8 cellular contexts compared by ENCODE assay signal in genomic region chr1:1000357-1001056, GRCh38. TPM values are rescaled to one million over a fixed set of nuclear protein-coding genes. Genes with fewer than 3 reads are reported as not detected.
DNase-seq lines count a peak whose midpoint lies in the region; ATAC-seq lines count a peak whose summit lies in the region.

No MANE protein-coding gene starts in this region.

- no peaks in the 10 kb centered on the region for H3K36me3 Mint-ChIP-seq in activated T-helper 1 cell treated with anti-CD3 and anti-CD28 coated beads, Interleukin-12 subunit alpha, Interleukin-12 subunit beta, Interleukin-2, Interleukin-4 antibody, amounts not matched to agents 30 ng/mL and 10 ng/mL and 1 ng/mL, durations not matched to agents 14 hours and 24 hours and 36 hours (ENCODE audit: low read depth)
- peaks cover 0 to 4% (median 0%) of the 10 kb centered on the region in 3 donors for H3K36me3 Mint-ChIP-seq in naive thymus-derived CD8-positive, alpha-beta T cell

- no peaks in the 10 kb centered on the region for H3K9me3 ChIP-seq in stomach smooth muscle (ENCODE audit: control insufficient read depth in 2 of 2, low read length in 2 of 2)

- H3K4me3 ChIP-seq in stomach smooth muscle (ENCODE audit: low read length in 2 of 2) = peak overlapping the region; percentile 62 to 78

- H3K27ac Mint-ChIP-seq in activated T-helper 1 cell treated with anti-CD3 and anti-CD28 coated beads, Interleukin-12 subunit alpha, Interleukin-12 subunit beta, Interleukin-2, Interleukin-4 antibody, amounts not matched to agents 30 ng/mL and 10 ng/mL and 1 ng/mL, durations not matched to agents 14 hours and 24 hours and 36 hours = peak overlapping the region; percentile 78
- H3K27ac Mint-ChIP-seq in naive thymus-derived CD8-positive, alpha-beta T cell = peak overlapping the region in 8 of 10 donors; percentile 76 to 96 (median 91)

- POLR2A ChIA-PET in naive thymus-derived CD8-positive, alpha-beta T cell (lab: Charles Lee) = interaction anchor here (0.7 to 3.6 kb wide), 2 partner anchors 14 to 16 kb away, joined by 3 to 26 read pairs; partner anchors contain the start of gene ISG15

- H3K4me3 Mint-ChIP-seq in activated T-helper 1 cell treated with anti-CD3 and anti-CD28 coated beads, Interleukin-12 subunit alpha, Interleukin-12 subunit beta, Interleukin-2, Interleukin-4 antibody, amounts not matched to agents 30 ng/mL and 10 ng/mL and 1 ng/mL, durations not matched to agents 14 hours and 24 hours and 36 hours = peak overlapping the region; percentile 66
- H3K4me3 Mint-ChIP-seq in naive thymus-derived CD8-positive, alpha-beta T cell = peak overlapping the region; percentile 50 to 85 (median 76)

- ATAC-seq in GM21381 (IDR thresholded peaks at IDR 0.05; ENCODE audit: unreplicated experiment) = peak; percentile 22
- ATAC-seq in esophagus mucosa = peak; percentile 50
- ATAC-seq in naive thymus-derived CD8-positive, alpha-beta T cell = peak; percentile 20 to 58
- no peak for ATAC-seq in GM21717 (IDR thresholded peaks at IDR 0.05; ENCODE audit: unreplicated experiment)

- no peaks in the 10 kb centered on the region for H3K9me3 Mint-ChIP-seq in activated T-helper 1 cell treated with anti-CD3 and anti-CD28 coated beads, Interleukin-12 subunit alpha, Interleukin-12 subunit beta, Interleukin-2, Interleukin-4 antibody, amounts not matched to agents 30 ng/mL and 10 ng/mL and 1 ng/mL, durations not matched to agents 14 hours and 24 hours and 36 hours
- H3K9me3 Mint-ChIP-seq in naive thymus-derived CD8-positive, alpha-beta T cell = no peaks in the 10 kb centered on the region

- H3K36me3 ChIP-seq in stomach smooth muscle (ENCODE audit: control insufficient read depth in 2 of 2, insufficient read depth in 2 of 2, low read length in 2 of 2) = no peaks in the 10 kb centered on the region

- H3K4me1 Mint-ChIP-seq in activated T-helper 1 cell treated with anti-CD3 and anti-CD28 coated beads, Interleukin-12 subunit alpha, Interleukin-12 subunit beta, Interleukin-2, Interleukin-4 antibody, amounts not matched to agents 30 ng/mL and 10 ng/mL and 1 ng/mL, durations not matched to agents 14 hours and 24 hours and 36 hours (ENCODE audit: low read depth) = peaks cover 11% of the 10 kb centered on the region
- H3K4me1 Mint-ChIP-seq in naive thymus-derived CD8-positive, alpha-beta T cell = peaks cover 19 to 38% (median 24%) of the 10 kb centered on the region in 4 donors

- H3K27ac ChIP-seq in stomach smooth muscle (ENCODE audit: low read length) = peak overlapping the region; percentile 97

- H3K27me3 Mint-ChIP-seq in activated T-helper 1 cell treated with anti-CD3 and anti-CD28 coated beads, Interleukin-12 subunit alpha, Interleukin-12 subunit beta, Interleukin-2, Interleukin-4 antibody, amounts not matched to agents 30 ng/mL and 10 ng/mL and 1 ng/mL, durations not matched to agents 14 hours and 24 hours and 36 hours (ENCODE audit: insufficient read depth) = peaks cover 34% of the 10 kb centered on the region
- H3K27me3 Mint-ChIP-seq in naive thymus-derived CD8-positive, alpha-beta T cell = peaks cover 13 to 61% (median 26%) of the 10 kb centered on the region in 5 donors

- DNase-seq in AG20443 (ENCODE audit: low spot score) = peak; percentile 95
- DNase-seq in NCI-H510A treated with DMSO at 0.1 percent for 48 hours (lab: John Stamatoyannopoulos, UW) = peak; percentile 86
- peak; percentile 56 for DNase-seq in activated T-helper 1 cell treated with anti-CD3 and anti-CD28 coated beads, Interleukin-12 subunit alpha, Interleukin-12 subunit beta, Interleukin-2, Interleukin-4 antibody, amounts not matched to agents 30 ng/mL and 10 ng/mL and 1 ng/mL, durations not matched to agents 14 hours and 24 hours and 36 hours (ENCODE audit: low spot score)
- DNase-seq in naive thymus-derived CD8-positive, alpha-beta T cell = peak; percentile 64 to 88 (median 76)

- peak overlapping the region; percentile 79 to 88 for H3K9ac ChIP-seq in stomach smooth muscle (ENCODE audit: low read length in 2 of 2)

- intact Hi-C loops in activated T-helper 1 cell treated with anti-CD3 and anti-CD28 coated beads, Interleukin-12 subunit alpha, Interleukin-12 subunit beta, Interleukin-2, Interleukin-4 antibody, amounts not matched to agents 30 ng/mL and 10 ng/mL and 1 ng/mL, durations not matched to agents 14 hours and 24 hours and 36 hours (cut with micrococcal nuclease) = loop anchor here (1.0 to 2.0 kb wide), 3 partner anchors 13 to 116 kb away; partner anchors contain the start of genes C1orf159 and ISG15

- peaks cover 39% of the 10 kb centered on the region for H3K4me1 ChIP-seq in stomach smooth muscle (ENCODE audit: control insufficient read depth, insufficient read depth, low read length)

- peaks cover 2% of the 10 kb centered on the region in 2 donors for H3K27me3 ChIP-seq in stomach smooth muscle (ENCODE audit: control insufficient read depth in 1 of 2, insufficient read depth in 2 of 2, low read length in 2 of 2)

RNA-seq across cellular contexts. Expression of gene HES4, which starts 0.6 kb away (rescaled TPM):
- total RNA-seq in activated T-helper 1 cell treated with anti-CD3 and anti-CD28 coated beads, Interleukin-12 subunit alpha, Interleukin-12 subunit beta, Interleukin-2, Interleukin-4 antibody, amounts not matched to agents 30 ng/mL and 10 ng/mL and 1 ng/mL, durations not matched to agents 14 hours and 24 hours and 36 hours = 1.8 and 2.9 TPM in 2 replicates
- total RNA-seq in esophagus mucosa = 15.7 TPM
- not detected for total RNA-seq in naive thymus-derived CD8-positive, alpha-beta T cell
- polyA plus RNA-seq in naive thymus-derived CD8-positive, alpha-beta T cell = under 1 TPM in 1 of 3 donors, not detected in 2; 0.85 TPM

RNA-seq across cellular contexts. Expression of gene ISG15, which starts 12.8 kb away (rescaled TPM):
- 52.9 and 53.7 TPM in 2 replicates for total RNA-seq in activated T-helper 1 cell treated with anti-CD3 and anti-CD28 coated beads, Interleukin-12 subunit alpha, Interleukin-12 subunit beta, Interleukin-2, Interleukin-4 antibody, amounts not matched to agents 30 ng/mL and 10 ng/mL and 1 ng/mL, durations not matched to agents 14 hours and 24 hours and 36 hours
- total RNA-seq in esophagus mucosa = 12.1 TPM
- 10 to 100 TPM; 30.3 to 30.7 TPM for total RNA-seq in naive thymus-derived CD8-positive, alpha-beta T cell
- 100 to 1,000 TPM; 133 to 220 (median 217) TPM for polyA plus RNA-seq in naive thymus-derived CD8-positive, alpha-beta T cell

RNA-seq across cellular contexts. Expression of gene PERM1, which starts 18.6 kb away (rescaled TPM):
- not detected in 2 replicates for total RNA-seq in activated T-helper 1 cell treated with anti-CD3 and anti-CD28 coated beads, Interleukin-12 subunit alpha, Interleukin-12 subunit beta, Interleukin-2, Interleukin-4 antibody, amounts not matched to agents 30 ng/mL and 10 ng/mL and 1 ng/mL, durations not matched to agents 14 hours and 24 hours and 36 hours
- not detected for total RNA-seq in esophagus mucosa
- total RNA-seq in naive thymus-derived CD8-positive, alpha-beta T cell = not detected
- polyA plus RNA-seq in naive thymus-derived CD8-positive, alpha-beta T cell = not detected

RNA-seq across cellular contexts. Expression of gene AGRN, which starts 19.4 kb away (rescaled TPM):
- 25.8 and 30.3 TPM in 2 replicates for total RNA-seq in activated T-helper 1 cell treated with anti-CD3 and anti-CD28 coated beads, Interleukin-12 subunit alpha, Interleukin-12 subunit beta, Interleukin-2, Interleukin-4 antibody, amounts not matched to agents 30 ng/mL and 10 ng/mL and 1 ng/mL, durations not matched to agents 14 hours and 24 hours and 36 hours
- 41.0 TPM for total RNA-seq in esophagus mucosa
- total RNA-seq in naive thymus-derived CD8-positive, alpha-beta T cell = 1 to 10 TPM; 6.2 to 6.4 TPM
- polyA plus RNA-seq in naive thymus-derived CD8-positive, alpha-beta T cell = under 1 TPM; 0.15 to 0.71 (median 0.47) TPM

RNA-seq across cellular contexts. Expression of gene PLEKHN1, which starts 34.2 kb away (rescaled TPM):
- total RNA-seq in activated T-helper 1 cell treated with anti-CD3 and anti-CD28 coated beads, Interleukin-12 subunit alpha, Interleukin-12 subunit beta, Interleukin-2, Interleukin-4 antibody, amounts not matched to agents 30 ng/mL and 10 ng/mL and 1 ng/mL, durations not matched to agents 14 hours and 24 hours and 36 hours = 1.7 and 1.8 TPM in 2 replicates
- total RNA-seq in esophagus mucosa = 26.4 TPM
- total RNA-seq in naive thymus-derived CD8-positive, alpha-beta T cell = under 1 TPM; 0.60 to 0.93 TPM
- polyA plus RNA-seq in naive thymus-derived CD8-positive, alpha-beta T cell = under 1 TPM in 1 of 3 donors, not detected in 2; 0.19 TPM
